ENCODE assay signal across 21 cellular contexts in genomic region chr7:129649128-129649690, GRCh38. TPM values are rescaled to one million over a fixed set of nuclear protein-coding genes. Genes with fewer than 3 reads are reported as not detected.
DNase-seq lines count a peak whose midpoint lies in the region; FAIRE-seq and TF ChIP-seq lines count a peak whose summit lies in the region.
"Had no signal": no experiment of that assay in that cellular context is flagged by ENCODE, and none has a peak within 500 bp of the region (broad histone marks: within the 10 kb centered on the region; RNA-seq: fewer than 3 reads in every experiment).

No MANE protein-coding gene starts in this region.

- no peak overlapping the region for H4K5ac ChIP-seq in H1 (ENCODE audit: insufficient read length, low read depth, low read length)

- intact Hi-C loops in uterus (cut with DNase I; ENCODE audit: low total_unique reads), result no loop called here

- H3K23me2 ChIP-seq in H1 (ENCODE audit: low read depth, low read length), result no peaks in the 10 kb centered on the region

- H3K27me3 Mint-ChIP-seq in activated T-cell treated with anti-CD3 and anti-CD28 coated beads, Interleukin-2, amount 50 U/mL, for 24 hours, result no peaks in the 10 kb centered on the region
- H3K27me3 Mint-ChIP-seq in type B pancreatic cell, result no peaks in the 10 kb centered on the region

- no peak for TF ChIP-seq RAD21 in H1 (IDR thresholded peaks at IDR 0.05 in 1 of 2, conservative IDR thresholded peaks at IDR 0.05 in 1 of 2; ENCODE audit: low read depth in 2 of 2, low read length in 2 of 2)

- H3K9ac ChIP-seq in SK-N-MC (ENCODE audit: insufficient read length) (no peak overlapping the region), H1 (replicated peaks in 1 of 4; ENCODE audit: extremely low read depth in 1 of 4, low read depth in 3 of 4, low read length in 3 of 4) (no peak overlapping the region)

- no peak overlapping the region for H3K4me2 ChIP-seq in H1 (ENCODE audit: insufficient read depth in 1 of 2, low read depth in 2 of 2, low read length in 2 of 2)

- H2BK120ac ChIP-seq in H1 (replicated peaks; ENCODE audit: low read depth, low read length), result no peak overlapping the region

- no peak for DNase-seq in activated T-cell treated with anti-CD3 and anti-CD28 coated beads, Interleukin-2, amount 50 U/mL, for 24 hours
- DNase-seq in activated T-cell treated with anti-CD3 and anti-CD28 coated beads, Interleukin-2, amount 50 U/mL, for 1 hour, result no peak
- DNase-seq in HAP-1 (ENCODE audit: low spot score in 2 of 2) (peak; percentile 84 to 98), SK-N-MC (ENCODE audit: low read depth, low spot score) (no peak), H1 (ENCODE audit: low read depth in 1 of 2, low spot score in 2 of 2) (no peak), NCI-H748 treated with DMSO at 0.1 percent for 48 hours (lab: John Stamatoyannopoulos, UW) (no peak), type B pancreatic cell (ENCODE audit: extremely low spot score, unreplicated experiment) (no peak), uterus (no peak)
- DNase-seq: ACHN, AML-193, Caco-2, DMS153, EL, HCEC 1CT, MV-4-11, NCI-H1417, NCI-H187 treated with DMSO at 0.1 percent for 48 hours, NCI-H2171, NCI-H446, NCI-H69 had no signal

- WGBS in H1 (ENCODE audit: extremely low coverage in 1 of 2, insufficient coverage in 1 of 2, insufficient read length in 1 of 2, insufficient replicate concordance in 2 of 2, low coverage in 1 of 2, low lambda C conversion rate in 2 of 2, missing lambda C conversion rate in 1 of 2), 2 experiments, result 48% methylated on average over 1 of the region's 1 CpG; no CpG with 5 or more reads in 1 of the 2 experiments

- in situ Hi-C loops in HAP-1 (cut with MboI; ENCODE audit: low sequenced_read_pairs), result loop anchor here (10.0 kb wide), 2 partner anchors 284 to 434 kb away; no protein-coding TSS in a partner anchor

- no peaks in the 10 kb centered on the region for H3K9me3 ChIP-seq in HAP-1
- no peaks in the 10 kb centered on the region for H3K9me3 ChIP-seq in SK-N-MC (ENCODE audit: low read depth, low read length)
- no peaks in the 10 kb centered on the region; a peak in 1 of 4 replicates for H3K9me3 ChIP-seq in H1 (ENCODE audit: insufficient read depth in 2 of 2, low read depth in 1 of 2, low read length in 1 of 2)
- no peaks in the 10 kb centered on the region for H3K9me3 ChIP-seq in uterus
- H3K9me3 ChIP-seq: Caco-2 had no signal

- TF ChIP-seq CTCF in H1 (IDR thresholded peaks at IDR 0.05; ENCODE audit: control extremely low read depth in 1 of 3, insufficient read depth in 1 of 3, low read depth in 1 of 3, low read length in 3 of 3), result no peak
- TF ChIP-seq CTCF in type B pancreatic cell (conservative IDR thresholded peaks at IDR 0.05), result no peak
- TF ChIP-seq CTCF in uterus (IDR thresholded peaks at IDR 0.05), result no peak

- peaks cover 0 to 46% of the 10 kb centered on the region in 2 experiments; a peak in 3 of 4 replicates for H3K79me2 ChIP-seq in H1 (ENCODE audit: control insufficient read depth in 1 of 2, insufficient read depth in 2 of 2, low read length in 2 of 2)

- no peak overlapping the region for H3K4me3 ChIP-seq in HAP-1
- H3K4me3 ChIP-seq in SK-N-MC, result no peak overlapping the region
- no peak overlapping the region for H3K4me3 ChIP-seq in H1 (ENCODE audit: extremely low read depth in 1 of 4, insufficient read depth in 2 of 4, low read depth in 3 of 4, low read length in 4 of 4)
- H3K4me3 ChIP-seq in uterus, result no peak overlapping the region
- H3K4me3 ChIP-seq: K562 had no signal

- no peaks in the 10 kb centered on the region for H3K9me3 Mint-ChIP-seq in activated T-cell treated with anti-CD3 and anti-CD28 coated beads, Interleukin-2, amount 50 U/mL, for 24 hours
- H3K9me3 Mint-ChIP-seq in type B pancreatic cell, result peaks cover 4% of the 10 kb centered on the region

- TF ChIP-seq EP300 in H1 (IDR thresholded peaks at IDR 0.05; ENCODE audit: borderline replicate concordance in 1 of 2, low read depth in 2 of 2, low read length in 2 of 2), result no peak

- H3K27ac Mint-ChIP-seq in activated T-cell treated with anti-CD3 and anti-CD28 coated beads, Interleukin-2, amount 50 U/mL, for 24 hours, result peak overlapping the region; percentile 58
- no peak overlapping the region for H3K27ac Mint-ChIP-seq in type B pancreatic cell

- no peak overlapping the region for H3K4me3 Mint-ChIP-seq in activated T-cell treated with anti-CD3 and anti-CD28 coated beads, Interleukin-2, amount 50 U/mL, for 24 hours
- no peak overlapping the region for H3K4me3 Mint-ChIP-seq in type B pancreatic cell

- H2BK12ac ChIP-seq in H1 (ENCODE audit: low read depth, low read length), result no peak overlapping the region

- POLR2A ChIA-PET in H1 (lab: Charles Lee; ENCODE audit: partially characterized antibody), result interaction anchor here (1.1 to 2.6 kb wide), 4 partner anchors 11 to 49 kb away, joined by 4 to 8 read pairs (median 6); partner anchors contain the start of gene NRF1

- TF ChIP-seq POLR2A in H1 (IDR thresholded peaks at IDR 0.05; ENCODE audit: control extremely low read depth in 1 of 2, low read depth in 2 of 2, low read length in 2 of 2) (no peak), uterus (IDR thresholded peaks at IDR 0.05) (no peak)

- H3K36me3 ChIP-seq in HAP-1 (replicated peaks) (no peaks in the 10 kb centered on the region), SK-N-MC (ENCODE audit: insufficient read depth, low read length) (no peaks in the 10 kb centered on the region), H1 (ENCODE audit: control insufficient read depth in 2 of 4, insufficient read depth in 4 of 4, low read length in 3 of 4) (no peaks in the 10 kb centered on the region), uterus (no peaks in the 10 kb centered on the region)

- H4K91ac ChIP-seq in H1 (replicated peaks; ENCODE audit: insufficient read length, low read length), result no peak overlapping the region

- no peak overlapping the region for H3K18ac ChIP-seq in H1 (ENCODE audit: extremely low read depth, low read length)

- H2AFZ ChIP-seq in H1 (ENCODE audit: low read length), result no peak overlapping the region

- CTCF ChIA-PET in H1 (lab: Charles Lee; ENCODE audit: partially characterized antibody), result interaction anchor here (0.6 to 2.2 kb wide), 4 partner anchors 20 to 603 kb away, joined by 3 to 9 read pairs (median 4); no protein-coding TSS in a partner anchor

- H2BK5ac ChIP-seq in H1 (ENCODE audit: low read depth, low read length), result no peak overlapping the region

- H3K4ac ChIP-seq in H1 (replicated peaks; ENCODE audit: insufficient read length, low read depth, low read length), result no peak overlapping the region

- H3K56ac ChIP-seq in H1 (replicated peaks; ENCODE audit: insufficient read length, low read depth, low read length), result no peak overlapping the region

- no peak overlapping the region for H2BK20ac ChIP-seq in H1 (ENCODE audit: low read length)

- H3K27ac ChIP-seq in SK-N-MC (peak overlapping the region; percentile 51; the same call in 1 of the 2 replicates), H1 (ENCODE audit: low read depth, low read length) (no peak overlapping the region), uterus (no peak overlapping the region)

- H3K27me3 ChIP-seq in HAP-1 (ENCODE audit: low read depth) (no peaks in the 10 kb centered on the region), H1 (replicated peaks in 1 of 4; ENCODE audit: control insufficient read depth in 3 of 4, extremely low read depth in 1 of 4, insufficient read depth in 3 of 4, low read length in 3 of 4) (no peaks in the 10 kb centered on the region), uterus (no peaks in the 10 kb centered on the region)

- H4K20me1 ChIP-seq in H1 (replicated peaks in 1 of 2; ENCODE audit: control insufficient read depth in 1 of 2, insufficient read depth in 2 of 2, low read length in 2 of 2), result no peaks in the 10 kb centered on the region

- no peak overlapping the region for H3K14ac ChIP-seq in H1 (ENCODE audit: insufficient read length)

- H3K36me3 Mint-ChIP-seq in activated T-cell treated with anti-CD3 and anti-CD28 coated beads, Interleukin-2, amount 50 U/mL, for 24 hours (ENCODE audit: low read depth), result peaks cover 40% of the 10 kb centered on the region
- H3K36me3 Mint-ChIP-seq in type B pancreatic cell, result peaks cover 16% of the 10 kb centered on the region

- H3K4me1 Mint-ChIP-seq in activated T-cell treated with anti-CD3 and anti-CD28 coated beads, Interleukin-2, amount 50 U/mL, for 24 hours (ENCODE audit: low read depth), result peaks cover 55% of the 10 kb centered on the region
- H3K4me1 Mint-ChIP-seq in type B pancreatic cell (ENCODE audit: unreplicated experiment), result peaks cover 13% of the 10 kb centered on the region

- H2AK5ac ChIP-seq in H1 (ENCODE audit: low read depth, low read length), result 0 out of 2 replicates have a peak overlapping the region, but pooled peaks have one; percentile 93

- FAIRE-seq in H1 (lab: Jason Lieb, UNC), result no peak
- FAIRE-seq: K562 had no signal

- no peak overlapping the region for H2BK15ac ChIP-seq in H1 (ENCODE audit: low read length)

- H4K8ac ChIP-seq in H1 (ENCODE audit: extremely low read depth, insufficient read depth, low read length), result no peak overlapping the region

- H3K79me1 ChIP-seq in H1 (ENCODE audit: low read depth, low read length), result no peaks in the 10 kb centered on the region; the same call in 1 of the 2 replicates

- H3K4me1 ChIP-seq in HAP-1 (peaks cover 18% of the 10 kb centered on the region), H1 (replicated peaks in 1 of 4; ENCODE audit: control insufficient read depth in 3 of 4, insufficient read depth in 4 of 4, low read length in 3 of 4) (peaks cover 5 to 9% (median 9%) of the 10 kb centered on the region in 4 experiments; a peak in 6 of 7 replicates), uterus (no peaks in the 10 kb centered on the region)
- H3K4me1 ChIP-seq: Caco-2 had no signal

- no peak overlapping the region for H3K23ac ChIP-seq in H1 (ENCODE audit: insufficient read length)

TF ChIP-seq in H1, 55 proteins besides CTCF, POLR2A, EP300 and RAD21 (continues in another document):
- TF ChIP-seq SIRT6 (IDR thresholded peaks at IDR 0.05; ENCODE audit: low read length), result no peak
- no peak for TF ChIP-seq EGR1 (IDR thresholded peaks at IDR 0.05; ENCODE audit: borderline replicate concordance, low read depth, low read length)
- TF ChIP-seq ATF3 (IDR thresholded peaks at IDR 0.05; ENCODE audit: insufficient read depth, low read depth, low read length), result no peak

RNA-seq across cellular contexts. Expression of gene NRF1, which starts 37.7 kb away (rescaled TPM):
- 16.7 and 21.4 TPM in 2 replicates for total RNA-seq in H1 (2021; fragmentation: NEBNext Ultra II Directional; extraction: Animal tissue kit (Norgen Biotek cat#: 25700))
- polyA plus RNA-seq in H1 (2011; rRNA removed), result 17.7 and 18.2 TPM in 2 replicates
- polyA plus RNA-seq in H1 (2011; cell fraction: cytosol; rRNA removed), result 18.9 TPM
- 27.0 TPM for polyA plus RNA-seq in H1 (2011; cell fraction: nucleus; rRNA removed)
- 12.4 to 17.7 TPM (median 16.5 TPM) in 4 replicates for polyA plus RNA-seq in H1 (2012, experiment 1 of 2)
- 8.7 TPM for polyA plus RNA-seq in H1 (2012, experiment 2 of 2)
- 7.2 TPM for polyA plus RNA-seq in H1 (2013, experiment 1 of 2)
- polyA plus RNA-seq in H1 (2013, experiment 2 of 2), result 7.3 TPM
- 62.8 and 78.0 TPM in 2 replicates for polyA minus RNA-seq in H1 (2011; rRNA and poly(A)+ RNA removed)
- polyA minus RNA-seq in H1 (2011; cell fraction: cytosol; rRNA and poly(A)+ RNA removed), result 21.5 TPM
- polyA minus RNA-seq in H1 (2011; cell fraction: nucleus; rRNA and poly(A)+ RNA removed), result 55.4 TPM
- total RNA-seq in type B pancreatic cell (ENCODE audit: low replicate concordance) (16.9 and 25.6 TPM in 2 replicates), uterus (10 to 100 TPM; 18.2 to 56.5 (median 40.4) TPM)

Comparison
In these comparisons a context has a peak if more than half of its experiments do, and no peak if none do; other contexts are left out.
1. DNase-seq: peak in HAP-1 (2 of 2); none in activated T-cell treated with anti-CD3 and anti-CD28 coated beads, Interleukin-2, amount 50 U/mL, for 24 hours (single experiment), activated T-cell treated with anti-CD3 and anti-CD28 coated beads, Interleukin-2, amount 50 U/mL, for 1 hour (single experiment), SK-N-MC (single experiment), H1 (0 of 2), NCI-H748 treated with DMSO at 0.1 percent for 48 hours (single experiment), type B pancreatic cell (single experiment) and uterus (0 of 2).